In genomic region chr6:79056226-79056625, GRCh38 we compare ENCODE assay signal across 20 cellular contexts.
"Had no signal": no experiment of that assay in that cellular context is flagged by ENCODE, and none has a peak within 500 bp of the region (broad histone marks: within the 10 kb centered on the region; RNA-seq: fewer than 3 reads in every experiment).

No MANE protein-coding gene starts in this region.

- H3K27me3 ChIP-seq: esophagus muscularis mucosa, gastroesophageal sphincter, heart left ventricle, thyroid gland had no signal

- H3K27ac Mint-ChIP-seq: activated CD8-positive, alpha-beta T cell treated with anti-CD3 and anti-CD28 coated beads, Interleukin-2, amount 10 ng/mL, durations not matched to agents 7 days and 5 days; activated naive CD4-positive, alpha-beta T cell treated with anti-CD3 and anti-CD28 coated beads, Interleukin-2, amount 10 ng/mL, durations not matched to agents 7 days and 5 days; activated T-cell treated with anti-CD3 and anti-CD28 coated beads, Interleukin-2, amount 50 U/mL, for 24 hours; dendritic cell treated with granulocyte-macrophage colony-stimulating factor and Interleukin-4, amounts not matched to agents 40 ng/mL and 50 ng/mL, for 4 days; nephron had no signal

- H3K4me3 Mint-ChIP-seq: activated CD8-positive, alpha-beta T cell treated with anti-CD3 and anti-CD28 coated beads, Interleukin-2, amount 10 ng/mL, durations not matched to agents 7 days and 5 days; activated naive CD4-positive, alpha-beta T cell treated with anti-CD3 and anti-CD28 coated beads, Interleukin-2, amount 10 ng/mL, durations not matched to agents 7 days and 5 days; activated T-cell treated with anti-CD3 and anti-CD28 coated beads, Interleukin-2, amount 50 U/mL, for 24 hours; dendritic cell treated with granulocyte-macrophage colony-stimulating factor and Interleukin-4, amounts not matched to agents 40 ng/mL and 50 ng/mL, for 4 days; nephron had no signal

- H3K9me3 Mint-ChIP-seq: dendritic cell treated with granulocyte-macrophage colony-stimulating factor and Interleukin-4, amounts not matched to agents 40 ng/mL and 50 ng/mL, for 4 days had no signal

- H3K27me3 Mint-ChIP-seq: activated naive CD4-positive, alpha-beta T cell treated with anti-CD3 and anti-CD28 coated beads, Interleukin-2, amount 10 ng/mL, durations not matched to agents 7 days and 5 days; activated T-cell treated with anti-CD3 and anti-CD28 coated beads, Interleukin-2, amount 50 U/mL, for 24 hours; dendritic cell treated with granulocyte-macrophage colony-stimulating factor and Interleukin-4, amounts not matched to agents 40 ng/mL and 50 ng/mL, for 4 days had no signal

- H3K27ac ChIP-seq: esophagus muscularis mucosa, gastroesophageal sphincter, heart left ventricle, thyroid gland had no signal

- H3K9me3 ChIP-seq: esophagus muscularis mucosa, gastroesophageal sphincter, thyroid gland had no signal

- ATAC-seq: activated CD8-positive, alpha-beta T cell treated with anti-CD3 and anti-CD28 coated beads, Interleukin-2, amount 10 ng/mL, durations not matched to agents 7 days and 5 days; gastroesophageal sphincter had no signal

- DNase-seq: activated CD4-positive, alpha-beta T cell treated with anti-CD3 and anti-CD28 coated beads for 48 hours; activated CD4-positive, CD25-positive, alpha-beta regulatory T cell; activated CD8-positive, alpha-beta T cell treated with anti-CD3 and anti-CD28 coated beads, Interleukin-2, amount 10 ng/mL, durations not matched to agents 7 days and 5 days; activated effector memory CD4-positive, alpha-beta T cell treated with Interleukin-2 at 50 U/mL for 16 hours; activated naive CD4-positive, alpha-beta T cell treated with anti-CD3 and anti-CD28 coated beads, Interleukin-2, amount 10 ng/mL, durations not matched to agents 7 days and 5 days; activated T-cell treated with anti-CD3 and anti-CD28 coated beads, Interleukin-2, amount 50 U/mL, for 24 hours; effector CD8-positive, alpha-beta T cell; heart left ventricle; kidney glomerular epithelial cell; occipital lobe; posterior cingulate gyrus; retina; stimulated activated naive CD4-positive, alpha-beta T cell; T-helper 1 cell; T-helper 9 cell; thyroid gland had no signal

- H3K4me1 Mint-ChIP-seq: nephron had no signal
